ENCODE assay signal across 15 cellular contexts in the genomic region with DNA sequence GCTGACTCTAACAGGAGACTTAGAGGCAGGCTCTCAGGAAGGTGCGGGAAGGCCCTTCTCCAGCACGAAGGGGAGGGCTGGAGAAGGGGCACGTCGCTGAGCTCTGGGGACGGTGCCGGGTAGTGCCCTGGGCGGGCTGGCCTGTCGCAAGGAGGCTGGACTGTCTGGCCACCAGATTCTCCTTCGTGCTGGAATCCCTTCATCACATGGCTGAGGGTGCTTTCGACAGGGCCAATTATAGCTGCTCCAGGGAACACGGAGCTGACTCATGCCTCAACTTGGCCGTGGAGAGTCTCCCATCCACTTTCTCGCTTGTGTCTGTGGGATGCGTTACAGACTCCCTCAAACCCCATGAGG. TPM values are rescaled to one million over a fixed set of nuclear protein-coding genes. Genes with fewer than 3 reads are reported as not detected.
DNase-seq lines count a peak whose midpoint lies in the region; ATAC-seq, FAIRE-seq and TF ChIP-seq lines count a peak whose summit lies in the region.
"Had no signal": no experiment of that assay in that cellular context is flagged by ENCODE, and none has a peak within 500 bp of the region (broad histone marks: within the 10 kb centered on the region; RNA-seq: fewer than 3 reads in every experiment).

No MANE protein-coding gene starts in this region.

- H3K4me1 ChIP-seq in ascending aorta (peaks cover 25 to 44% of the 10 kb centered on the region in 2 donors), heart left ventricle (peaks cover 11 to 70% (median 53%) of the 10 kb centered on the region in 12 donors), pancreas (no peaks in the 10 kb centered on the region)

- no peaks in the 10 kb centered on the region for H3K36me3 Mint-ChIP-seq in activated CD4-positive, alpha-beta T cell treated with anti-CD3 and anti-CD28 coated beads, Interleukin-2, amount 10 ng/mL, durations not matched to agents 24 days and 14 days (ENCODE audit: low read depth)
- H3K36me3 Mint-ChIP-seq: natural killer cell treated with Interleukin-12 subunit alpha and Interleukin-12 subunit beta and Interleukin-15 and Interleukin-18, amount 100 ng/mL, for 72 hours had no signal

- H3K27me3 Mint-ChIP-seq in activated CD4-positive, alpha-beta T cell treated with anti-CD3 and anti-CD28 coated beads, Interleukin-2, amount 10 ng/mL, durations not matched to agents 24 days and 14 days = no peaks in the 10 kb centered on the region
- H3K27me3 Mint-ChIP-seq: natural killer cell treated with Interleukin-12 subunit alpha and Interleukin-12 subunit beta and Interleukin-15 and Interleukin-18, amount 100 ng/mL, for 72 hours had no signal

- H3K4me1 Mint-ChIP-seq in activated CD4-positive, alpha-beta T cell treated with anti-CD3 and anti-CD28 coated beads, Interleukin-2, amount 10 ng/mL, durations not matched to agents 24 days and 14 days = peaks cover 9% of the 10 kb centered on the region

- DNase-seq in AG08396 (ENCODE audit: low spot score) (peak; percentile 81), ascending aorta (ENCODE audit: low spot score in 2 of 2) (peak; percentile 60 to 92), heart left ventricle (peak; percentile 75 to 89 (median 81)), pancreas (peak in 1 of 6 donors; percentile 20), T-helper 1 cell (no peak), NCI-H748 treated with DMSO at 0.1 percent for 48 hours (lab: John Stamatoyannopoulos, UW) (no peak)
- no peak for DNase-seq in activated CD4-positive, alpha-beta T cell treated with anti-CD3 and anti-CD28 coated beads, Interleukin-2, amount 10 ng/mL, durations not matched to agents 24 days and 14 days
- DNase-seq: activated T-cell treated with anti-CD3 and anti-CD28 coated beads, Interleukin-2, amount 50 U/mL, for 48 hours; NCI-H2081 treated with DMSO at 0.1 percent for 48 hours had no signal

- H3K4me3 ChIP-seq in ascending aorta = peak overlapping the region in 1 of 2 donors; percentile 30
- peak overlapping the region in 2 of 12 donors; percentile 2 to 4 for H3K4me3 ChIP-seq in heart left ventricle
- no peak overlapping the region for H3K4me3 ChIP-seq in pancreas
- H3K4me3 ChIP-seq: GM12878, SJSA1 had no signal

- H3K27ac Mint-ChIP-seq in activated CD4-positive, alpha-beta T cell treated with anti-CD3 and anti-CD28 coated beads, Interleukin-2, amount 10 ng/mL, durations not matched to agents 24 days and 14 days = no peak overlapping the region
- H3K27ac Mint-ChIP-seq: natural killer cell treated with Interleukin-12 subunit alpha and Interleukin-12 subunit beta and Interleukin-15 and Interleukin-18, amount 100 ng/mL, for 72 hours had no signal

- intact Hi-C loops in ascending aorta (cut with DNase I) (loop anchor here (1.0 to 2.0 kb wide), 3 partner anchors 29 to 1093 kb away; partner anchors contain the start of gene YPEL5), heart left ventricle (cut with DNase I) (loop anchor here in 5 of 10 donors (5.0 to 10.0 kb wide), 5 partner anchors 32 to 95 kb away; no protein-coding TSS in a partner anchor), pancreas (cut with DNase I) (no loop called here)
- intact Hi-C loops in activated CD4-positive, alpha-beta T cell treated with anti-CD3 and anti-CD28 coated beads, Interleukin-2, amount 10 ng/mL, durations not matched to agents 24 days and 14 days (cut with micrococcal nuclease) = no loop called here

- WGBS in heart left ventricle, 4 donors = 15 to 45% (median 27%) methylated on average over 3 to 14 of the region's 14 CpGs
- WGBS in pancreas, 2 donors = 67 to 73% methylated on average over 14 of the region's 14 CpGs

- H3K4me3 Mint-ChIP-seq in activated CD4-positive, alpha-beta T cell treated with anti-CD3 and anti-CD28 coated beads, Interleukin-2, amount 10 ng/mL, durations not matched to agents 24 days and 14 days = no peak overlapping the region
- H3K4me3 Mint-ChIP-seq: natural killer cell treated with Interleukin-12 subunit alpha and Interleukin-12 subunit beta and Interleukin-15 and Interleukin-18, amount 100 ng/mL, for 72 hours had no signal

- TF ChIP-seq POLR2A in heart left ventricle (IDR thresholded peaks at IDR 0.05) = peak in 1 of 2 donors; percentile 51

- H3K27ac ChIP-seq in ascending aorta (peak overlapping the region; percentile 95 to 99), heart left ventricle (peak overlapping the region; percentile 73 to 95 (median 90)), pancreas (peak overlapping the region in 1 of 4 donors; percentile 9)
- H3K27ac ChIP-seq: SJSA1 had no signal

- ATAC-seq in heart left ventricle = peak; percentile 90 to 93 (median 92)
- ATAC-seq in pancreas = peak in 3 of 4 donors; percentile 38 to 68 (median 56)
- no peak for ATAC-seq in GM21515 (IDR thresholded peaks at IDR 0.05; ENCODE audit: unreplicated experiment)

- no peak for FAIRE-seq in pancreas (lab: Jason Lieb, UNC)
- FAIRE-seq: endometrium, GM12878, H54 had no signal

- H3K36me3 ChIP-seq in ascending aorta (peaks cover 5 to 8% of the 10 kb centered on the region in 2 donors), heart left ventricle (peaks cover 0 to 7% (median 6%) of the 10 kb centered on the region in 9 donors), pancreas (no peaks in the 10 kb centered on the region)

- no peak for TF ChIP-seq CTCF in ascending aorta (IDR thresholded peaks at IDR 0.05)
- TF ChIP-seq CTCF in heart left ventricle (IDR thresholded peaks at IDR 0.05) = no peak
- TF ChIP-seq CTCF in pancreas (IDR thresholded peaks at IDR 0.05) = no peak

- no peaks in the 10 kb centered on the region for H3K9me3 Mint-ChIP-seq in activated CD4-positive, alpha-beta T cell treated with anti-CD3 and anti-CD28 coated beads, Interleukin-2, amount 10 ng/mL, durations not matched to agents 24 days and 14 days
- H3K9me3 Mint-ChIP-seq: natural killer cell treated with Interleukin-12 subunit alpha and Interleukin-12 subunit beta and Interleukin-15 and Interleukin-18, amount 100 ng/mL, for 72 hours had no signal

- no peaks in the 10 kb centered on the region for H3K9me3 ChIP-seq in ascending aorta
- H3K9me3 ChIP-seq in heart left ventricle = no peaks in the 10 kb centered on the region
- H3K9me3 ChIP-seq in pancreas = no peaks in the 10 kb centered on the region
- H3K9me3 ChIP-seq: SJSA1 had no signal

- H3K27me3 ChIP-seq in ascending aorta (no peaks in the 10 kb centered on the region), heart left ventricle (no peaks in the 10 kb centered on the region), pancreas (no peaks in the 10 kb centered on the region)
- H3K27me3 ChIP-seq: SJSA1 had no signal

RNA-seq across cellular contexts. Expression of gene EHD3, which starts 5.9 kb away (rescaled TPM):
- total RNA-seq in ascending aorta (22.5 TPM), heart left ventricle (10 to 100 TPM; 17.2 to 31.9 (median 25.5) TPM), pancreas (1 to 10 TPM in 2 of 6 donors, under 1 TPM in 4; 0.46 to 3.5 (median 0.79) TPM)
- polyA plus RNA-seq in heart left ventricle (10 to 100 TPM in 1 of 2 donors, 1 to 10 TPM in 1; 8.9 to 10.2 TPM), pancreas (1 to 10 TPM in 1 of 2 donors, under 1 TPM in 1; 0.84 to 1.7 TPM)
- 1.3 and 1.5 TPM in 2 replicates for total RNA-seq in activated CD4-positive, alpha-beta T cell treated with anti-CD3 and anti-CD28 coated beads, Interleukin-2, amount 10 ng/mL, durations not matched to agents 24 days and 14 days

RNA-seq across cellular contexts. Expression of gene CAPN14, which starts 22.5 kb away (rescaled TPM):
- total RNA-seq in ascending aorta (not detected), heart left ventricle (under 1 TPM; 0.08 to 0.44 (median 0.19) TPM), pancreas (under 1 TPM in 1 of 6 donors, not detected in 5; 0.06 TPM)
- polyA plus RNA-seq in heart left ventricle (under 1 TPM; 0.04 to 0.07 TPM), pancreas (under 1 TPM; 0.07 to 0.08 TPM)
- total RNA-seq in activated CD4-positive, alpha-beta T cell treated with anti-CD3 and anti-CD28 coated beads, Interleukin-2, amount 10 ng/mL, durations not matched to agents 24 days and 14 days = 0.07 and 0.12 TPM in 2 replicates
- total RNA-seq: SJSA1 had no signal

Comparison
In these comparisons a context has a peak if more than half of its experiments do, and no peak if none do; other contexts are left out.
1. DNase-seq: peak in AG08396 (single experiment), ascending aorta (2 of 2) and heart left ventricle (5 of 5); none in T-helper 1 cell (0 of 5), activated CD4-positive, alpha-beta T cell treated with anti-CD3 and anti-CD28 coated beads, Interleukin-2, amount 10 ng/mL, durations not matched to agents 24 days and 14 days (single experiment) and NCI-H748 treated with DMSO at 0.1 percent for 48 hours (single experiment).